18 cellular contexts compared by ENCODE assay signal in the genomic region with DNA sequence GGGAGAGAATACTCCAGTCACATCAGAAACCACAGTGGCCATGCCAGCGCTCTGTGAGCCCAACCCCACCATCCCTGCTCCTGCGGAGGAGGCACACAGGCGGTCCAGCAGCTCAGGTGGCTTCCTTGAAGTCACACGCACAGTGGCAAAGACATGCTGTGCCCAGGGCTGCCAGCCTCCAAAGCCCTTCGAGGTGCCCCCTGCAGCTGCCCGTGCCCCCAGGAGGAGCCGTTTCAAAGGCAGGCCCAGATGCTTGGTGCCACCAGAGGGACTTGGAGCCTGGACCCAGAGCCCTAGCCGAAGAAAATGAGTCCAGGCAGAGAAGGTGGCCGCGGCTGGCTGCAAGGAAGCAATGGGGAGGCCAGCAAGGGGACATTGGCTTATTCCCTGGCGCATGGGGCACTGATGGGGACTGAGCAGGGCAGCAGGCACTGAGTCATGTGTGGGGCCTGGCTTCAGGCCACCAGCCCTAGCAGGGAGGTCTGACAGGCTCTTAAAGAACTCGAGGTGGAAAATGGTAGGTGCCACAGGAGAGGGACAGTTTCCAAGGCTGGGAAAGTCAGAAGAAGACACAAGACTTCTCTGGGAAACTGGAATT. TPM values are rescaled to one million over a fixed set of nuclear protein-coding genes. Genes with fewer than 3 reads are reported as not detected.
DNase-seq lines count a peak whose midpoint lies in the region; ATAC-seq, FAIRE-seq and TF ChIP-seq lines count a peak whose summit lies in the region.
"Had no signal": no experiment of that assay in that cellular context is flagged by ENCODE, and none has a peak within 500 bp of the region (broad histone marks: within the 10 kb centered on the region; RNA-seq: fewer than 3 reads in every experiment).

No MANE protein-coding gene starts in this region.

- WGBS in HepG2 (ENCODE audit: low lambda C conversion rate): 48% methylated on average over 10 of the region's 12 CpGs
- 75% methylated on average over 2 of the region's 12 CpGs for WGBS in right lobe of liver (ENCODE audit: insufficient coverage, low coverage, low lambda C conversion rate, missing lambda C conversion rate)
- 75 to 85% (median 84%) methylated on average over 12 of the region's 12 CpGs for WGBS in small intestine, 3 donors

- TF ChIP-seq EP300 in HepG2 (IDR thresholded peaks at IDR 0.05; ENCODE audit: low read depth in 2 of 2, low read length in 2 of 2) (no peak), HepG2 (CRISPR knock-in tag; IDR thresholded peaks at IDR 0.05; ENCODE audit: borderline replicate concordance) (no peak)

- no peaks in the 10 kb centered on the region for H3K4me1 ChIP-seq in HepG2 (ENCODE audit: insufficient read depth, low read length)
- no peaks in the 10 kb centered on the region for H3K4me1 ChIP-seq in right lobe of liver
- no peaks in the 10 kb centered on the region for H3K4me1 ChIP-seq in small intestine (ENCODE audit: control insufficient read depth in 2 of 2, insufficient read depth in 1 of 2, low read depth in 1 of 2, low read length in 1 of 2)

- no peak for FAIRE-seq in HepG2 (lab: Jason Lieb, UNC)
- FAIRE-seq in small intestine (lab: Jason Lieb, UNC): no peak

- ATAC-seq in HepG2 (no peak; the same call in none of the 3 replicates), right lobe of liver (no peak), left ventricle myocardium superior (peak; percentile 94), HG02852 (IDR thresholded peaks at IDR 0.05; ENCODE audit: unreplicated experiment) (no peak)
- ATAC-seq: stimulated activated memory B cell treated with anti-CD40 and anti-IgM and Interleukin-4, amounts not matched to agents 10 μg/mL and 1 μg/mL and 100 μg/mL, for 72 hours had no signal

- TF ChIP-seq POLR2A in HepG2 (IDR thresholded peaks at IDR 0.05; ENCODE audit: insufficient read depth in 1 of 2, low read depth in 2 of 2, low read length in 2 of 2) (no peak), right lobe of liver (IDR thresholded peaks at IDR 0.05) (no peak)

- in situ Hi-C loops in HepG2 (cut with HindIII; ENCODE audit: extremely low pct_ligation_motif_present, low pct_unique_long_range_greater_than_20kb): no loop called here

- H4K20me1 ChIP-seq in HepG2 (ENCODE audit: insufficient read depth, low read length): no peaks in the 10 kb centered on the region

- H2AFZ ChIP-seq in HepG2 (ENCODE audit: low read length): no peak overlapping the region

- H3K9ac ChIP-seq in HepG2 (ENCODE audit: insufficient read depth, low read depth, low read length): no peak overlapping the region

- intact Hi-C loops in HepG2 (cut with micrococcal nuclease; ENCODE audit: unreplicated experiment): no loop called here
- intact Hi-C loops in right lobe of liver (cut with DNase I): no loop called here
- intact Hi-C loops in left ventricle myocardium superior (cut with micrococcal nuclease): no loop called here

- TF ChIP-seq RAD21 in HepG2 (CRISPR knock-in tag; IDR thresholded peaks at IDR 0.05): no peak

- no TSS peak for BruUV-seq in HepG2 (replicated peaks; lab: Mats Ljungman, UMichigan)

- no peaks in the 10 kb centered on the region for H3K9me3 ChIP-seq in HepG2 (ENCODE audit: low read length)
- no peaks in the 10 kb centered on the region for H3K9me3 ChIP-seq in right lobe of liver
- H3K9me3 ChIP-seq in small intestine (ENCODE audit: control insufficient read depth, low read depth): no peaks in the 10 kb centered on the region
- H3K9me3 ChIP-seq: ovary had no signal

- CTCF ChIA-PET in HepG2 (lab: Yijun Ruan, JAX; ENCODE audit: low intra/inter-chr PET ratio, low total read pairs): no interaction called here

- no peaks in the 10 kb centered on the region for H3K36me3 ChIP-seq in HepG2 (replicated peaks in 1 of 2; ENCODE audit: control insufficient read depth in 1 of 2, insufficient read depth in 2 of 2, low read length in 2 of 2)
- H3K36me3 ChIP-seq in right lobe of liver: no peaks in the 10 kb centered on the region
- H3K36me3 ChIP-seq in small intestine (ENCODE audit: control insufficient read depth in 2 of 2, insufficient read depth in 2 of 2, low read length in 2 of 2): no peaks in the 10 kb centered on the region
- H3K36me3 ChIP-seq: ovary had no signal

- no peak overlapping the region for H3K4me3 ChIP-seq in HepG2 (replicated peaks in 1 of 3; ENCODE audit: insufficient read depth in 1 of 3, low read depth in 2 of 3, low read length in 3 of 3)
- H3K4me3 ChIP-seq in right lobe of liver: no peak overlapping the region
- H3K4me3 ChIP-seq in small intestine (ENCODE audit: low read depth in 1 of 2, low read length in 2 of 2): no peak overlapping the region
- H3K4me3 ChIP-seq: ovary had no signal

- no peaks in the 10 kb centered on the region for H3K79me2 ChIP-seq in HepG2 (ENCODE audit: insufficient read depth, low read length)

- H3K27ac ChIP-seq in HepG2 (ENCODE audit: extremely low read length, insufficient read depth, low read length): no peak overlapping the region
- no peak overlapping the region for H3K27ac ChIP-seq in right lobe of liver
- H3K27ac ChIP-seq in small intestine (ENCODE audit: low read depth in 1 of 2, low read length in 1 of 2): no peak overlapping the region
- H3K27ac ChIP-seq: ovary had no signal

- DNase-seq in HepG2 (ENCODE audit: low spot score) (no peak), right lobe of liver (no peak), SW480 (ENCODE audit: low spot score) (peak; percentile 11), left ventricle myocardium superior (peak; percentile 64), ecto neural progenitor cell (ENCODE audit: low spot score) (no peak), small intestine (no peak)
- no peak for DNase-seq in activated CD8-positive, alpha-beta memory T cell treated with anti-CD3 and anti-CD28 coated beads, Interleukin-2, amount 50 U/mL, for 4 hours
- DNase-seq: activated CD4-positive, alpha-beta T cell treated with anti-CD3 and anti-CD28 coated beads, Interleukin-2, amount 10 ng/mL, durations not matched to agents 7 days and 5 days; activated T-cell treated with anti-CD3 and anti-CD28 coated beads, Interleukin-2, amount 50 U/mL, for 1 hour; effector CD4-positive, alpha-beta T cell; NCI-H187 treated with DMSO at 0.1 percent for 48 hours; ovary had no signal

- TF ChIP-seq CTCF in HepG2 (CRISPR knock-in tag; IDR thresholded peaks at IDR 0.05) (no peak), right lobe of liver (IDR thresholded peaks at IDR 0.05) (no peak)

- no peak overlapping the region for H3K4me2 ChIP-seq in HepG2 (ENCODE audit: low read depth, low read length)

- H3K27me3 ChIP-seq in HepG2 (ENCODE audit: control insufficient read depth in 1 of 2, insufficient read depth in 2 of 2, low read length in 2 of 2) (peaks cover 2 to 40% of the 10 kb centered on the region in 2 experiments; a peak in 3 of 5 replicates), right lobe of liver (no peaks in the 10 kb centered on the region), small intestine (ENCODE audit: control insufficient read depth in 2 of 2, insufficient read depth in 2 of 2, low read length in 2 of 2) (no peaks in the 10 kb centered on the region)
- H3K27me3 ChIP-seq: ovary had no signal

- POLR2A ChIA-PET in HepG2 (lab: Yijun Ruan, JAX): no interaction called here

TF ChIP-seq in HepG2, 621 proteins besides CTCF, POLR2A, EP300 and RAD21 (continues in another document):
- TF ChIP-seq JUN (CRISPR knock-in tag; IDR thresholded peaks at IDR 0.05): no peak
- no peak for TF ChIP-seq PITX1 (CRISPR knock-in tag; IDR thresholded peaks at IDR 0.05)
- TF ChIP-seq MED13 (CRISPR knock-in tag; IDR thresholded peaks at IDR 0.05): no peak
- TF ChIP-seq AGO1 (IDR thresholded peaks at IDR 0.05; ENCODE audit: low read depth, low read length, poor library complexity, severe bottlenecking): peak; percentile 38
- no peak for TF ChIP-seq ZNF589 (CRISPR knock-in tag; conservative IDR thresholded peaks at IDR 0.05)
- TF ChIP-seq GTF3A (CRISPR knock-in tag; conservative IDR thresholded peaks at IDR 0.05): no peak

RNA-seq across cellular contexts. Expression of a gene that starts 17.2 kb away (rescaled TPM):
- total RNA-seq in HepG2 (2016; rRNA removed; fragmentation: Illumina TruSeq; extraction: Trizol) (not detected in 2 replicates), right lobe of liver (not detected), left ventricle myocardium superior (not detected)
- not detected in 2 replicates for total RNA-seq in HepG2 (2016; cell fraction: cytosol; rRNA removed; fragmentation: Illumina TruSeq; extraction: Trizol; ENCODE audit: low read depth)
- not detected in 2 replicates for total RNA-seq in HepG2 (2016; cell fraction: insoluble cytoplasmic fraction; rRNA removed; fragmentation: Illumina TruSeq; extraction: Trizol)
- not detected in 2 replicates for total RNA-seq in HepG2 (2016; cell fraction: membrane; rRNA removed; fragmentation: Illumina TruSeq; extraction: Trizol)
- total RNA-seq in HepG2 (2016; cell fraction: nucleus; rRNA removed; fragmentation: Illumina TruSeq; extraction: Trizol): not detected in 2 replicates
- polyA plus RNA-seq in HepG2 (2011; rRNA removed) (not detected in 2 replicates), small intestine (not detected)
- polyA plus RNA-seq in HepG2 (2011; cell fraction: cytosol; rRNA removed): not detected in 2 replicates
- not detected in 2 replicates for polyA plus RNA-seq in HepG2 (2011; cell fraction: nucleus; rRNA removed)
- polyA plus RNA-seq in HepG2 (2012): not detected in 2 replicates
- not detected in 2 replicates for polyA plus RNA-seq in HepG2 (2016; cell fraction: cytosol; fragmentation: Illumina TruSeq; extraction: Trizol; ENCODE audit: low read depth)
- not detected in 2 replicates for polyA plus RNA-seq in HepG2 (2016; cell fraction: insoluble cytoplasmic fraction; fragmentation: Illumina TruSeq; extraction: Trizol; ENCODE audit: low read depth)
- polyA plus RNA-seq in HepG2 (2016; cell fraction: membrane; fragmentation: Illumina TruSeq; extraction: Trizol; ENCODE audit: low read depth): not detected in 2 replicates
- polyA plus RNA-seq in HepG2 (2016; cell fraction: nucleus; fragmentation: Illumina TruSeq; extraction: Trizol; ENCODE audit: insufficient read depth, low read depth): not detected in 2 replicates
- polyA minus RNA-seq in HepG2 (2011; rRNA and poly(A)+ RNA removed; ENCODE audit: low replicate concordance): not detected in 2 replicates
- not detected in 2 replicates for polyA minus RNA-seq in HepG2 (2011; cell fraction: cytosol; rRNA and poly(A)+ RNA removed)
- not detected in 2 replicates for polyA minus RNA-seq in HepG2 (2011; cell fraction: nucleus; rRNA and poly(A)+ RNA removed)
- total RNA-seq: activated CD4-positive, alpha-beta T cell treated with anti-CD3 and anti-CD28 coated beads, Interleukin-2, amount 10 ng/mL, durations not matched to agents 7 days and 5 days; liver; NCI-H460; SK-MEL-5 had no signal
- polyA plus RNA-seq: liver, ovary, urinary bladder had no signal

Comparison
In these comparisons a context has a peak if more than half of its experiments do, and no peak if none do; other contexts are left out.
1. DNase-seq: peak in SW480 (single experiment) and left ventricle myocardium superior (single experiment); none in HepG2 (single experiment), right lobe of liver (0 of 3), activated CD8-positive, alpha-beta memory T cell treated with anti-CD3 and anti-CD28 coated beads, Interleukin-2, amount 50 U/mL, for 4 hours (single experiment), ecto neural progenitor cell (single experiment) and small intestine (single experiment).